ENCODE assay signal across 25 cellular contexts in the genomic region with DNA sequence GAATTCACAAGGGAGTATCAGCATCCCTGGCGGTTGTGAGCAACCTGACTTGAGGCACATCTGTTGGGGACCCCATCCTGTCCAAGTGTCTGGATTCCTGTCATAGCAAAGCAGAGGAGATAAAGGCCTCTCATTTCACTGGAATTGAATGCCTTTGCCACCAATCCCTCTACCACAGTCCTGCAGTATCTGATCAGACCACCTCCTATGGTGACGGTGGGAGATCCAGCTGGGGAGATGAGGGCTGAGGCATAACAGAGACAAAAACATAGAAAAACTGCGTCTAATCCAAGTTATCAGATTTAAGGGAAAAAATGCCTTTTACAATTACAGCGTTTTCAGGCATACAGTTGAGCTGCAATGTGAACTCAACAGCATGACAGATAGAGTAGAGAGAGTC.
"Had no signal": no experiment of that assay in that cellular context is flagged by ENCODE, and none has a peak within 500 bp of the region (broad histone marks: within the 10 kb centered on the region; RNA-seq: fewer than 3 reads in every experiment).

No MANE protein-coding gene starts in this region.

- H3K27ac ChIP-seq: Peyer's patch, WERI-Rb-1 had no signal

- H3K9me3 ChIP-seq: MG63, Peyer's patch had no signal

- H3K36me3 ChIP-seq: MG63, Peyer's patch, WERI-Rb-1 had no signal

- H3K27me3 ChIP-seq: Peyer's patch had no signal

- H3K4me3 ChIP-seq: MG63, Peyer's patch had no signal

- H3K4me1 ChIP-seq: Peyer's patch had no signal

- DNase-seq: activated CD4-positive, alpha-beta T cell treated with anti-CD3 and anti-CD28 coated beads for 1 hour; activated CD4-positive, alpha-beta T cell treated with anti-CD3 and anti-CD28 coated beads for 48 hours; activated CD4-positive, CD25-positive, alpha-beta regulatory T cell; activated CD8-positive, alpha-beta T cell treated with anti-CD3 and anti-CD28 coated beads, Interleukin-2, amount 10 ng/mL, durations not matched to agents 7 days and 5 days; activated gamma-delta T cell; activated naive CD4-positive, alpha-beta T cell treated with Interleukin-2 at 50 U/mL for 16 hours; activated naive CD8-positive, alpha-beta T cell treated with anti-CD3 and anti-CD28 coated beads, Interleukin-2, amount 10 ng/mL, durations not matched to agents 7 days and 5 days; activated T-cell treated with anti-CD3 and anti-CD28 coated beads, Interleukin-2, amount 50 U/mL, for 24 hours; amygdala; central memory CD4-positive, alpha-beta T cell; Kasumi-1; KG1; MG63; NCI-H1048; NCI-H1105 treated with DMSO at 0.1 percent for 48 hours; NCI-H1436; NCI-H1694; NCI-H1930; NCI-H2081 treated with DMSO at 0.1 percent for 48 hours; NCI-H226; PC-3; Peyer's patch; Right ventricle myocardium superior; T1000 had no signal
